Comparison of ENCODE assay signal across 7 cellular contexts in the genomic region with DNA sequence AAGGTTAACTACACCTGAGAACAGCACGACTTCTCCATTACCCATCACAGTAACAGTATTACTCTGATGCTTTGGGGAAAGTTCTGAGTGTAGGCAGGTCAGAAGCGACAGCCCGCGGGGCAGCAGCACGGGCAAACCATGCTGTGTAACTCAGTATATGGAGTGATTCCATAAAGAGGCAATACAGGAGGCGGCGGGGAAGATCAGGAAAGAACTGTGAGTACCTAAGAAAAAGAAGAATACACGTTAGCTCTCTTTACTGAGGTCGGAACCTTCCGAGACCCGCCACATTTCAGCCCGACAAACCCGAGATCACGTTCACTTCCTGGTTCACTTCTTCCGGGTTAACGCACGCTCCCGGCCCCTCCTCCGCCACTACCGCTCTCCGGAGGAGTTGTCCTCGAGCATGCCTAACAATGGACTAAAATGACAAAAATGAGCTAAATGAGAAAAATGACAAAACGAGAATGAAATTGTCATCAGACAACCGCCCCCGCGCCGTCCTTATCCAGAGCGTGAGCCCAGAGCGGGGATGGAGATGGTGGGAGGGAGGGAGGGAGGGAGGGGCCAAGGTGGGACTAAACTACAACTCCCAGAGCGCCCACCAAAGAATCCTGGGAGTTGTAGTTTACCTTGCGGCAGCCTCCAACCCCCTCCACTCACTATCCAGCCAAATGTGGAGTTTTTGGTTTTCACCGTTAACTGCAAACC. TPM values are rescaled to one million over a fixed set of nuclear protein-coding genes. Genes with fewer than 3 reads are reported as not detected.
DNase-seq lines count a peak whose midpoint lies in the region; ATAC-seq lines count a peak whose summit lies in the region.

A gene with protein sequence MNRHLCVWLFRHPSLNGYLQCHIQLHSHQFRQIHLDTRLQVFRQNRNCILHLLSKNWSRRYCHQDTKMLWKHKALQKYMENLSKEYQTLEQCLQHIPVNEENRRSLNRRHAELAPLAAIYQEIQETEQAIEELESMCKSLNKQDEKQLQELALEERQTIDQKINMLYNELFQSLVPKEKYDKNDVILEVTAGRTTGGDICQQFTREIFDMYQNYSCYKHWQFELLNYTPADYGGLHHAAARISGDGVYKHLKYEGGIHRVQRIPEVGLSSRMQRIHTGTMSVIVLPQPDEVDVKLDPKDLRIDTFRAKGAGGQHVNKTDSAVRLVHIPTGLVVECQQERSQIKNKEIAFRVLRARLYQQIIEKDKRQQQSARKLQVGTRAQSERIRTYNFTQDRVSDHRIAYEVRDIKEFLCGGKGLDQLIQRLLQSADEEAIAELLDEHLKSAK (minus strand): TSS at position 316 of the 711 bp plus-strand sequence. CDS start 2,669 bp downstream, outside the sequence.

- intact Hi-C loops in sciatic nerve (cut with DNase I) = no loop called here

- ATAC-seq in GM18508 (IDR thresholded peaks at IDR 0.05; ENCODE audit: insufficient read depth, unreplicated experiment) (peak; percentile 81), HG02973 (IDR thresholded peaks at IDR 0.05; ENCODE audit: unreplicated experiment) (peak; percentile 92), sciatic nerve (peak; percentile 98)

- DNase-seq in NCI-H1930 (lab: John Stamatoyannopoulos, UW) (peak; percentile 77 to 84), T-helper 9 cell (peak; percentile 63), astrocyte of the hippocampus (ENCODE audit: low read depth, low spot score) (peak; percentile 88), hippocampal formation (lab: John Stamatoyannopoulos, UW) (peak; percentile 83 to 90), sciatic nerve (ENCODE audit: low spot score) (peak; percentile 86)

RNA-seq across cellular contexts. Expression of the gene that starts here (rescaled TPM):
- total RNA-seq in sciatic nerve = 12.2 TPM

Comparison
In these comparisons a context has a peak if more than half of its experiments do, and no peak if none do; other contexts are left out.
1. Peak in every context shown above with its lines: DNase-seq and ATAC-seq.